In the genomic region with DNA sequence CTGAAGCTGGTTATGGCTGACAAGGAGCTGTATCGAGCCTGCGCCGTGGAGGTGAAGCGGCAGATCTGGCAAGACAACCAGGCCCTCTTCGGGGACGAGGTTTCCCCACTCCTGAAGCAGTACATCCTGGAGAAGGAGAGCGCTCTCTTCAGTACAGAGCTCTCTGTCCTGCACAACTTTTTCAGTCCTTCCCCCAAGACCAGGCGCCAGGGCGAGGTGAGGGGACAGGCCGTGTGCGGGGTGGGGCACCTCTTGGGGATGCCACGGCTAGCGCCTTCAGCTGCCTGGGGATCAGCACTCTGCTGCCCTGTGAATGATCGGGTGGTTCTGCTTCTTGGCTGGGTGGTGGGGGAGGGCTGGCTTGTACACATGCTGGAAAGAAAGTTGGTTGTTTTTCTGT, we compare ENCODE assay signal across 12 cellular contexts. TPM values are rescaled to one million over a fixed set of nuclear protein-coding genes. Genes with fewer than 3 reads are reported as not detected.
DNase-seq lines count a peak whose midpoint lies in the region; ATAC-seq, FAIRE-seq and TF ChIP-seq lines count a peak whose summit lies in the region.
"Had no signal": no experiment of that assay in that cellular context is flagged by ENCODE, and none has a peak within 500 bp of the region (broad histone marks: within the 10 kb centered on the region; RNA-seq: fewer than 3 reads in every experiment).

No MANE protein-coding gene starts in this region.

- H3K4me3 ChIP-seq in CD8-positive, alpha-beta T cell (ENCODE audit: low read depth, low read length): no peak overlapping the region
- H3K4me3 ChIP-seq in Loucy (ENCODE audit: low read length, poor library complexity, severe bottlenecking) (peak overlapping the region; percentile 91), GM12878 (peak overlapping the region; percentile 93; the same call in 1 of the 2 replicates)

- no peak for FAIRE-seq in GM12878 (lab: Jason Lieb, UNC)
- FAIRE-seq: islet of Langerhans had no signal

- RAD21 ChIA-PET in GM12878 (lab: Charles Lee; ENCODE audit: unreplicated experiment): interaction anchor here (1.1 to 1.8 kb wide), 3 partner anchors 16 to 20 kb away, joined by 4 to 8 read pairs (median 4); partner anchors contain the start of genes TOR4A and TUBB4B

- peaks cover 19% of the 10 kb centered on the region for H3K36me3 Mint-ChIP-seq in CD8-positive, alpha-beta T cell
- H3K36me3 Mint-ChIP-seq in nephron (ENCODE audit: low read depth): peaks cover 13% of the 10 kb centered on the region

- no peaks in the 10 kb centered on the region for H3K27me3 Mint-ChIP-seq in CD8-positive, alpha-beta T cell (ENCODE audit: low read depth)
- H3K27me3 Mint-ChIP-seq in nephron (ENCODE audit: low read depth): no peaks in the 10 kb centered on the region

- H3K9me3 ChIP-seq in CD8-positive, alpha-beta T cell (ENCODE audit: low read length): no peaks in the 10 kb centered on the region
- no peaks in the 10 kb centered on the region for H3K9me3 ChIP-seq in Loucy (ENCODE audit: insufficient read depth, low read depth, low read length)
- H3K9me3 ChIP-seq in GM12878 (replicated peaks; ENCODE audit: control insufficient read depth, insufficient read depth, low read length): no peaks in the 10 kb centered on the region

- ATAC-seq in CD8-positive, alpha-beta T cell: no peak
- ATAC-seq in GM12878 (no peak), foreskin keratinocyte (no peak)

- WGBS in GM12878 (ENCODE audit: insufficient coverage, insufficient replicate concordance, low lambda C conversion rate, missing lambda C conversion rate): 96% methylated on average over 14 of the region's 14 CpGs

- H3K4me1 ChIP-seq in CD8-positive, alpha-beta T cell (ENCODE audit: insufficient read depth, low read length): peaks cover 18% of the 10 kb centered on the region
- H3K4me1 ChIP-seq in Loucy (ENCODE audit: insufficient read depth, low read length, poor library complexity, severe bottlenecking) (peaks cover 34% of the 10 kb centered on the region), GM12878 (ENCODE audit: control insufficient read depth, insufficient read depth, low read length) (peaks cover 14% of the 10 kb centered on the region), foreskin keratinocyte (no peaks in the 10 kb centered on the region)

- no peaks in the 10 kb centered on the region for H3K27me3 ChIP-seq in CD8-positive, alpha-beta T cell (ENCODE audit: insufficient read depth, low read length)
- H3K27me3 ChIP-seq in Loucy (ENCODE audit: insufficient read depth, low read length, poor library complexity, severe bottlenecking) (peaks cover 4% of the 10 kb centered on the region), GM12878 (replicated peaks in 1 of 2; ENCODE audit: control insufficient read depth in 2 of 2, insufficient read depth in 2 of 2, low read length in 1 of 2) (no peaks in the 10 kb centered on the region), foreskin keratinocyte (no peaks in the 10 kb centered on the region)

- intact Hi-C loops in CD8-positive, alpha-beta T cell (cut with DNase I, micrococcal nuclease): loop anchor here (5.0 to 10.0 kb wide), 2 partner anchors 370 to 1012 kb away; partner anchors contain the start of genes QSOX2 (in 1 of the 2) and TRAF2 (in 1 of the 2)
- intact Hi-C loops in GM12878 (cut with micrococcal nuclease; ENCODE audit: unreplicated experiment): no loop called here

- H3K4me1 Mint-ChIP-seq in CD8-positive, alpha-beta T cell (ENCODE audit: low read depth): peaks cover 16% of the 10 kb centered on the region
- peaks cover 4% of the 10 kb centered on the region for H3K4me1 Mint-ChIP-seq in nephron

- TF ChIP-seq POLR2A in GM12878 (IDR thresholded peaks at IDR 0.05; ENCODE audit: low read depth, low read length): no peak

- TF ChIP-seq EP300 in GM12878 (IDR thresholded peaks at IDR 0.05; ENCODE audit: borderline replicate concordance in 1 of 2, control insufficient read depth in 1 of 2, low read depth in 2 of 2, low read length in 2 of 2): no peak

- in situ Hi-C loops in GM12878 (cut with MboI): no loop called here

- H2AFZ ChIP-seq in Loucy (ENCODE audit: low read length) (no peak overlapping the region), GM12878 (ENCODE audit: control insufficient read depth, low read depth, low read length) (no peak overlapping the region)

- peaks cover 7% of the 10 kb centered on the region for H3K36me3 ChIP-seq in CD8-positive, alpha-beta T cell (ENCODE audit: insufficient read depth, low read length)
- H3K36me3 ChIP-seq in Loucy (ENCODE audit: insufficient read depth, low read length) (no peaks in the 10 kb centered on the region), GM12878 (ENCODE audit: control insufficient read depth in 2 of 2, insufficient read depth in 2 of 2, low read length in 1 of 2) (peaks cover 2 to 8% of the 10 kb centered on the region in 2 experiments; a peak in 3 of 4 replicates)

- SMC1A ChIA-PET in GM12878 (lab: Charles Lee; ENCODE audit: uncharacterized antibody, unreplicated experiment): interaction anchor here (0.6 to 1.6 kb wide), 2 partner anchors 16 to 20 kb away, joined by 3 to 5 read pairs; no protein-coding TSS in a partner anchor

- H3K4me2 ChIP-seq in Loucy (ENCODE audit: low read depth, low read length, poor library complexity, severe bottlenecking): peak overlapping the region; percentile 78
- peak overlapping the region; percentile 81 for H3K4me2 ChIP-seq in GM12878 (ENCODE audit: control insufficient read depth, insufficient read depth)

- no peak overlapping the region for H3K27ac ChIP-seq in CD8-positive, alpha-beta T cell (ENCODE audit: low read depth, low read length)
- no peak overlapping the region for H3K27ac ChIP-seq in GM12878 (ENCODE audit: control insufficient read depth, insufficient read depth)
- H3K27ac ChIP-seq in foreskin keratinocyte: no peak overlapping the region
- H3K27ac ChIP-seq: HL-60 had no signal

- peak overlapping the region; percentile 88 for H3K9ac ChIP-seq in Loucy (ENCODE audit: low read depth, low read length, poor library complexity, severe bottlenecking)
- no peak overlapping the region for H3K9ac ChIP-seq in GM12878 (ENCODE audit: control insufficient read depth, insufficient read depth, low read length)

- H3F3A ChIP-seq in Loucy (ENCODE audit: low read depth): no peaks in the 10 kb centered on the region

- no peak for TF ChIP-seq CTCF in CD8-positive, alpha-beta T cell (IDR thresholded peaks at IDR 0.05)
- TF ChIP-seq CTCF in Loucy (conservative IDR thresholded peaks at IDR 0.05; ENCODE audit: low read length) (no peak), GM12878 (IDR thresholded peaks at IDR 0.05 in 2 of 3, conservative IDR thresholded peaks at IDR 0.05 in 1 of 3; ENCODE audit: control insufficient read depth in 2 of 3, extremely low read depth in 1 of 3, insufficient read depth in 1 of 3, low read depth in 3 of 3, low read length in 3 of 3) (no peak), nephron (IDR thresholded peaks at IDR 0.05; ENCODE audit: unreplicated experiment in 3 of 3) (no peak), foreskin keratinocyte (conservative IDR thresholded peaks at IDR 0.05) (no peak)

- peak overlapping the region; percentile 88 for H3K4me3 Mint-ChIP-seq in CD8-positive, alpha-beta T cell
- peak overlapping the region; percentile 84 to 87 (median 85) for H3K4me3 Mint-ChIP-seq in nephron

- H3K79me2 ChIP-seq in Loucy (ENCODE audit: insufficient read depth, low read length) (peaks cover 40% of the 10 kb centered on the region), GM12878 (ENCODE audit: control insufficient read depth, insufficient read depth, low read length) (peaks cover 18% of the 10 kb centered on the region)

- POLR2A ChIA-PET in CD8-positive, alpha-beta T cell (lab: Charles Lee): interaction anchor here (1.5 to 5.3 kb wide), 2 partner anchors 14 to 20 kb away, joined by 6 to 80 read pairs; partner anchors contain the start of gene TUBB4B
- POLR2A ChIA-PET in GM12878 (lab: Charles Lee): interaction anchor here (1.0 to 6.2 kb wide), 6 partner anchors 10 to 98 kb away, joined by 3 to 112 read pairs (median 4); partner anchors contain the start of gene TUBB4B

- H4K20me1 ChIP-seq in Loucy (ENCODE audit: insufficient read depth, low read length, poor library complexity, severe bottlenecking) (peaks cover 18% of the 10 kb centered on the region), GM12878 (ENCODE audit: control insufficient read depth, insufficient read depth) (no peaks in the 10 kb centered on the region)

- H3K9me3 Mint-ChIP-seq in CD8-positive, alpha-beta T cell: no peaks in the 10 kb centered on the region
- H3K9me3 Mint-ChIP-seq in nephron: no peaks in the 10 kb centered on the region

- no peaks in the 10 kb centered on the region for H3K9me2 ChIP-seq in Loucy (replicated peaks; ENCODE audit: low read depth, low read length)

- CTCF ChIA-PET in CD8-positive, alpha-beta T cell (lab: Charles Lee): interaction anchor here (1.3 to 2.8 kb wide), 4 partner anchors 16 to 228 kb away, joined by 3 to 23 read pairs (median 4); partner anchors contain the start of gene TUBB4B
- CTCF ChIA-PET in GM12878 (lab: Yijun Ruan, JAX): interaction anchor here (0.9 to 1.6 kb wide), 4 partner anchors 8 to 30 kb away, joined by 3 to 5 read pairs (median 4); no protein-coding TSS in a partner anchor

- no peak overlapping the region for H3K27ac Mint-ChIP-seq in CD8-positive, alpha-beta T cell
- no peak overlapping the region for H3K27ac Mint-ChIP-seq in nephron

- BruUV-seq in GM12878 (replicated peaks; lab: Mats Ljungman, UMichigan): no TSS peak

- no peak for DNase-seq in CD8-positive, alpha-beta T cell
- DNase-seq in GM12878 (ENCODE audit: low read depth, low spot score) (no peak), foreskin keratinocyte (no peak), DMS153 treated with DMSO at 0.1 percent for 48 hours (lab: John Stamatoyannopoulos, UW; ENCODE audit: unreplicated experiment) (no peak), NCI-H345 (lab: John Stamatoyannopoulos, UW) (no peak), iPS-NIHi11 (ENCODE audit: low spot score) (no peak)
- DNase-seq: NCI-H2029 treated with DMSO at 0.1 percent for 48 hours had no signal

- no peak for TF ChIP-seq RAD21 in GM12878 (IDR thresholded peaks at IDR 0.05; ENCODE audit: insufficient read depth, low read depth, low read length)

RNA-seq across cellular contexts. Expression of gene NELFB, which starts 1.7 kb away (rescaled TPM):
- 10 to 100 TPM; 17.1 to 17.6 TPM for total RNA-seq in CD8-positive, alpha-beta T cell
- total RNA-seq in GM12878 (2013; cell fraction: nucleolus; rRNA removed): 13.6 and 13.9 TPM in 2 replicates
- total RNA-seq in GM12878 (2014; rRNA removed) (34.0 and 39.3 TPM in 2 replicates), GM12878 (2014; rRNA removed; fragmentation: Illumina TruSeq; extraction: Trizol) (14.6 and 16.1 TPM in 2 replicates), GM12878 (2021) (61.2 and 63.4 TPM in 2 replicates), foreskin keratinocyte (47.5 and 51.3 TPM in 2 replicates)
- polyA plus RNA-seq in GM12878 (2011; ENCODE audit: low read depth): 12.6 TPM
- polyA plus RNA-seq in GM12878 (2011; rRNA removed) (11.9 and 22.6 TPM in 2 replicates), GM12878 (2014; fragmentation: Illumina TruSeq; extraction: Trizol) (5.0 and 18.2 TPM in 2 replicates), GM12878 (2014; fragmentation: Nextera tagmentation; extraction: Ambion mirVana) (under 1 TPM; 0.19 to 0.68 TPM), GM12878 (2014; rRNA removed) (41.1 and 45.3 TPM in 2 replicates), GM12878 (2016; fragmentation: Nextera tagmentation; extraction: Ambion mirVana) (10 to 100 TPM; 40.3 to 42.4 TPM), foreskin keratinocyte (50.3 and 54.3 TPM in 2 replicates)
- 44.0 and 53.0 TPM in 2 replicates for polyA plus RNA-seq in GM12878 (2011; cell fraction: cytosol; rRNA removed)
- 52.1 and 64.2 TPM in 2 replicates for polyA plus RNA-seq in GM12878 (2011; cell fraction: nucleus; rRNA removed)
- 32.6 and 37.0 TPM in 2 replicates for polyA plus RNA-seq in GM12878 (2012)
- 21.6 and 47.4 TPM in 2 replicates for polyA minus RNA-seq in GM12878 (2011; rRNA and poly(A)+ RNA removed)
- polyA minus RNA-seq in GM12878 (2011; cell fraction: cytosol; rRNA and poly(A)+ RNA removed): 18.4 and 20.5 TPM in 2 replicates
- 7.5 and 13.3 TPM in 2 replicates for polyA minus RNA-seq in GM12878 (2011; cell fraction: nucleus; rRNA and poly(A)+ RNA removed)

RNA-seq across cellular contexts. Expression of gene STPG3, which starts 5.8 kb away (rescaled TPM):
- under 1 TPM in 1 of 2 experiments, not detected in 1; 0.30 TPM for total RNA-seq in CD8-positive, alpha-beta T cell
- not detected in 2 replicates for total RNA-seq in GM12878 (2013; cell fraction: nucleolus; rRNA removed)
- total RNA-seq in GM12878 (2014; rRNA removed): not detected in 2 replicates
- not detected in 2 replicates for total RNA-seq in GM12878 (2014; rRNA removed; fragmentation: Illumina TruSeq; extraction: Trizol)
- not detected in 2 replicates for total RNA-seq in GM12878 (2021)
- not detected for polyA plus RNA-seq in GM12878 (2011; ENCODE audit: low read depth)
- not detected in 2 replicates for polyA plus RNA-seq in GM12878 (2011; rRNA removed)
- polyA plus RNA-seq in GM12878 (2011; cell fraction: cytosol; rRNA removed): not detected in 2 replicates
- polyA plus RNA-seq in GM12878 (2011; cell fraction: nucleus; rRNA removed): 0.12 TPM in 1 of 2 replicates, not detected in the other
- 0.28 and 0.80 TPM in 2 replicates for polyA plus RNA-seq in GM12878 (2012)
- not detected in 2 replicates for polyA plus RNA-seq in GM12878 (2014; fragmentation: Illumina TruSeq; extraction: Trizol)
- polyA plus RNA-seq in GM12878 (2014; fragmentation: Nextera tagmentation; extraction: Ambion mirVana): not detected
- not detected in 2 replicates for polyA plus RNA-seq in GM12878 (2014; rRNA removed)
- not detected for polyA plus RNA-seq in GM12878 (2016; fragmentation: Nextera tagmentation; extraction: Ambion mirVana)
- polyA minus RNA-seq in GM12878 (2011; rRNA and poly(A)+ RNA removed): not detected in 2 replicates
- polyA minus RNA-seq in GM12878 (2011; cell fraction: cytosol; rRNA and poly(A)+ RNA removed): not detected in 2 replicates
- not detected in 2 replicates for polyA minus RNA-seq in GM12878 (2011; cell fraction: nucleus; rRNA and poly(A)+ RNA removed)
- total RNA-seq in foreskin keratinocyte: not detected in 2 replicates
- not detected in 2 replicates for polyA plus RNA-seq in foreskin keratinocyte
- total RNA-seq: posterior vena cava had no signal

RNA-seq across cellular contexts. Expression of gene TUBB4B, which starts 15.8 kb away (rescaled TPM):
- total RNA-seq in CD8-positive, alpha-beta T cell: 100 to 1,000 TPM; 114 to 120 TPM
- total RNA-seq in GM12878 (2013; cell fraction: nucleolus; rRNA removed): 45.3 and 50.1 TPM in 2 replicates
- total RNA-seq in GM12878 (2014; rRNA removed) (203 and 255 TPM in 2 replicates), GM12878 (2014; rRNA removed; fragmentation: Illumina TruSeq; extraction: Trizol) (168 and 187 TPM in 2 replicates), GM12878 (2021) (348 and 365 TPM in 2 replicates), foreskin keratinocyte (766 and 947 TPM in 2 replicates)
- 59.8 TPM for polyA plus RNA-seq in GM12878 (2011; ENCODE audit: low read depth)
- polyA plus RNA-seq in GM12878 (2011; rRNA removed) (65.9 and 204 TPM in 2 replicates), GM12878 (2014; fragmentation: Illumina TruSeq; extraction: Trizol) (122 and 254 TPM in 2 replicates), GM12878 (2014; fragmentation: Nextera tagmentation; extraction: Ambion mirVana) (10 to 100 TPM; 23.0 to 63.2 TPM), GM12878 (2014; rRNA removed) (403 and 485 TPM in 2 replicates), GM12878 (2016; fragmentation: Nextera tagmentation; extraction: Ambion mirVana) (100 to 1,000 TPM; 521 to 532 TPM), foreskin keratinocyte (1,088 and 1,242 TPM in 2 replicates)
- polyA plus RNA-seq in GM12878 (2011; cell fraction: cytosol; rRNA removed): 277 and 441 TPM in 2 replicates
- 263 and 420 TPM in 2 replicates for polyA plus RNA-seq in GM12878 (2011; cell fraction: nucleus; rRNA removed)
- polyA plus RNA-seq in GM12878 (2012): 147 and 170 TPM in 2 replicates
- polyA minus RNA-seq in GM12878 (2011; rRNA and poly(A)+ RNA removed): 156 and 212 TPM in 2 replicates
- 91.5 and 119 TPM in 2 replicates for polyA minus RNA-seq in GM12878 (2011; cell fraction: cytosol; rRNA and poly(A)+ RNA removed)
- 95.1 and 128 TPM in 2 replicates for polyA minus RNA-seq in GM12878 (2011; cell fraction: nucleus; rRNA and poly(A)+ RNA removed)

RNA-seq across cellular contexts. Expression of gene TOR4A, which starts 20.7 kb away (rescaled TPM):
- total RNA-seq in CD8-positive, alpha-beta T cell: under 1 TPM; 0.22 to 0.42 TPM
- 22.6 and 29.1 TPM in 2 replicates for total RNA-seq in GM12878 (2013; cell fraction: nucleolus; rRNA removed)
- 13.8 and 14.6 TPM in 2 replicates for total RNA-seq in GM12878 (2014; rRNA removed)
- 3.9 TPM in 2 replicates for total RNA-seq in GM12878 (2014; rRNA removed; fragmentation: Illumina TruSeq; extraction: Trizol)
- total RNA-seq in GM12878 (2021): 19.6 and 19.9 TPM in 2 replicates
- 1.8 TPM for polyA plus RNA-seq in GM12878 (2011; ENCODE audit: low read depth)
- 2.2 and 4.6 TPM in 2 replicates for polyA plus RNA-seq in GM12878 (2011; rRNA removed)
- 8.0 and 11.9 TPM in 2 replicates for polyA plus RNA-seq in GM12878 (2011; cell fraction: cytosol; rRNA removed)
- 16.8 and 21.7 TPM in 2 replicates for polyA plus RNA-seq in GM12878 (2011; cell fraction: nucleus; rRNA removed)
- polyA plus RNA-seq in GM12878 (2012): 8.2 and 9.1 TPM in 2 replicates
- polyA plus RNA-seq in GM12878 (2014; fragmentation: Illumina TruSeq; extraction: Trizol): 1.3 and 3.0 TPM in 2 replicates
- polyA plus RNA-seq in GM12878 (2014; fragmentation: Nextera tagmentation; extraction: Ambion mirVana): 1 to 10 TPM; 2.2 to 3.4 TPM
- 14.6 and 16.0 TPM in 2 replicates for polyA plus RNA-seq in GM12878 (2014; rRNA removed)
- polyA plus RNA-seq in GM12878 (2016; fragmentation: Nextera tagmentation; extraction: Ambion mirVana): 1 to 10 TPM; 2.0 to 3.0 TPM
- polyA minus RNA-seq in GM12878 (2011; rRNA and poly(A)+ RNA removed): 2.2 and 6.7 TPM in 2 replicates
- 6.8 and 7.1 TPM in 2 replicates for polyA minus RNA-seq in GM12878 (2011; cell fraction: cytosol; rRNA and poly(A)+ RNA removed)
- polyA minus RNA-seq in GM12878 (2011; cell fraction: nucleus; rRNA and poly(A)+ RNA removed): 8.2 and 14.4 TPM in 2 replicates
- total RNA-seq in foreskin keratinocyte: 15.8 and 19.9 TPM in 2 replicates
- polyA plus RNA-seq in foreskin keratinocyte: 11.8 and 15.7 TPM in 2 replicates

RNA-seq across cellular contexts. Expression of gene SLC34A3, which starts 26.1 kb away (rescaled TPM):
- total RNA-seq in CD8-positive, alpha-beta T cell: not detected
- not detected in 2 replicates for total RNA-seq in GM12878 (2013; cell fraction: nucleolus; rRNA removed)
- total RNA-seq in GM12878 (2014; rRNA removed) (not detected in 2 replicates), GM12878 (2014; rRNA removed; fragmentation: Illumina TruSeq; extraction: Trizol) (not detected in 2 replicates), GM12878 (2021) (not detected in 2 replicates), foreskin keratinocyte (not detected in 2 replicates)
- polyA plus RNA-seq in GM12878 (2011; ENCODE audit: low read depth): not detected
- polyA plus RNA-seq in GM12878 (2011; rRNA removed) (not detected in 2 replicates), GM12878 (2014; fragmentation: Illumina TruSeq; extraction: Trizol) (not detected in 2 replicates), GM12878 (2014; fragmentation: Nextera tagmentation; extraction: Ambion mirVana) (not detected), GM12878 (2014; rRNA removed) (not detected in 2 replicates), GM12878 (2016; fragmentation: Nextera tagmentation; extraction: Ambion mirVana) (not detected), foreskin keratinocyte (not detected in 2 replicates)
- polyA plus RNA-seq in GM12878 (2011; cell fraction: cytosol; rRNA removed): not detected in 2 replicates
- polyA plus RNA-seq in GM12878 (2011; cell fraction: nucleus; rRNA removed): 0.09 TPM in 2 replicates
- not detected in 2 replicates for polyA plus RNA-seq in GM12878 (2012)
- polyA minus RNA-seq in GM12878 (2011; rRNA and poly(A)+ RNA removed): not detected in 2 replicates
- polyA minus RNA-seq in GM12878 (2011; cell fraction: cytosol; rRNA and poly(A)+ RNA removed): not detected in 2 replicates
- polyA minus RNA-seq in GM12878 (2011; cell fraction: nucleus; rRNA and poly(A)+ RNA removed): not detected in 2 replicates
- total RNA-seq: posterior vena cava had no signal
